17 cellular contexts compared by ENCODE assay signal in the genomic region with DNA sequence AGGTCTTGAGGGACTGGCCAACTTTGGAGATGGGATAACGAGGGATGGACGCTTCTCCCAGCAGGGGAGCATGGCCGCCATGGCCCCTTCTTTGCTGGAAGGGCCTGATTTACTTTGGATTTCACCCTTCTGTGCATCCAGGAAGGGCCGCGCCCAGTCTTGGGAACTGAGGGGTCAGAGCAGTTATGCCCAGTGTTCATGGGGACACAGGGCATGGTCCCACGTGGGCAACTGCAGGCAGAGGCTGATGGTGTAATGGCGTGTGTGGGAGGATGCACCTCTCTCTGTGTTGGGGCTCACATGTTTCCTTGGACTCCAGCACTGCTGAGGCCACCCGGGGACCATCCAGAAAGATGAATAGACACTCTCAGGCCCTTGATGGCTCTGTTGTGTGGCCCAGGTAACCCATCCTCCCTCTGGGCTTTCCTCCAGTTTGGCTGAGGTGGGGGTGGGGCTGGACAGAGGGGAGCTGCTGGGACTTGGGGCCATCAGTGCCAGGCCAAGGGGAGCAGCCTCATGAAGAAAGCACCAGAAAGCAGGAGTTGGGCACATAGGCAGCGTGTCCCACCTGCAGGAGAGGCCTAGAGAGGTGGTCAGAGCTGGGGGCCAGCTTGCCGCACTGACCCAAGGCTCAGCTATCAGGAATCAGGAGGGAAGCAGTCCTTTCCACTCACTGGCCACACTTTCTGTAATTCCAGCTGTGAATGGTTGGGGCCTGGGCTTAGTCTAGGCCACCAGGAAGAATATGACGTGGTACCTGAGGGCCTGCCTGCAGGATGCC.
"Had no signal": no experiment of that assay in that cellular context is flagged by ENCODE, and none has a peak within 500 bp of the region (broad histone marks: within the 10 kb centered on the region; RNA-seq: fewer than 3 reads in every experiment).

No MANE protein-coding gene starts in this region.

- DNase-seq: effector memory CD8-positive, alpha-beta T cell; esophagus squamous epithelium; foreskin fibroblast; glutamatergic neuron; naive thymus-derived CD4-positive, alpha-beta T cell; nephron progenitor cell; right cardiac atrium; small intestine; stimulated activated CD4-positive, alpha-beta T cell treated with anti-CD3 and anti-CD28 coated beads, Interleukin-2, amount 100 ng/mL, for 48 hours; stimulated activated naive CD4-positive, alpha-beta T cell treated with Interleukin-2 at 50 U/mL for 16 hours; thyroid gland; upper lobe of right lung had no signal

- H3K36me3 ChIP-seq: esophagus squamous epithelium, gastroesophageal sphincter, neutrophil, suprapubic skin, thyroid gland, upper lobe of right lung, vagina had no signal

- H3K9me3 ChIP-seq: esophagus squamous epithelium, neutrophil, suprapubic skin, thyroid gland, upper lobe of right lung, vagina had no signal

- H3K4me3 ChIP-seq: esophagus squamous epithelium, gastroesophageal sphincter, suprapubic skin, thyroid gland, upper lobe of right lung, vagina had no signal

- H3K27ac ChIP-seq: esophagus squamous epithelium, gastroesophageal sphincter, neutrophil, suprapubic skin, thyroid gland, upper lobe of right lung, vagina had no signal

- H3K4me1 ChIP-seq: esophagus squamous epithelium, gastroesophageal sphincter, suprapubic skin, thyroid gland, upper lobe of right lung, vagina had no signal

- H3K27me3 ChIP-seq: esophagus squamous epithelium, neutrophil, thyroid gland, vagina had no signal

- ATAC-seq: effector memory CD8-positive, alpha-beta T cell; gastroesophageal sphincter; left colon; naive thymus-derived CD4-positive, alpha-beta T cell; right cardiac atrium; upper lobe of right lung had no signal
